In genomic region chr6:166724576-166724975, GRCh38 we compare ENCODE assay signal across 30 cellular contexts.
"Had no signal": no experiment of that assay in that cellular context is flagged by ENCODE, and none has a peak within 500 bp of the region (broad histone marks: within the 10 kb centered on the region; RNA-seq: fewer than 3 reads in every experiment).

No MANE protein-coding gene starts in this region.

- FAIRE-seq: astrocyte, kidney, pancreas had no signal

- H3K27me3 Mint-ChIP-seq: activated CD4-positive, alpha-beta memory T cell treated with anti-CD3 and anti-CD28 coated beads for 36 hours; activated CD4-positive, alpha-beta T cell treated with anti-CD3 and anti-CD28 coated beads, Interleukin-2, amount 10 ng/mL, durations not matched to agents 24 days and 14 days; activated T-helper 17 cell treated with anti-CD3 and anti-CD28 coated beads, Interleukin-2, amount 50 U/mL, for 72 hours had no signal

- H3K27ac Mint-ChIP-seq: activated CD4-positive, alpha-beta memory T cell treated with anti-CD3 and anti-CD28 coated beads for 36 hours; activated CD4-positive, alpha-beta T cell treated with anti-CD3 and anti-CD28 coated beads, Interleukin-2, amount 10 ng/mL, durations not matched to agents 24 days and 14 days; activated T-helper 17 cell treated with anti-CD3 and anti-CD28 coated beads, Interleukin-2, amount 50 U/mL, for 72 hours; naive thymus-derived CD4-positive, alpha-beta T cell; T-helper 17 cell; type B pancreatic cell had no signal

- H3K36me3 Mint-ChIP-seq: activated CD4-positive, alpha-beta memory T cell treated with anti-CD3 and anti-CD28 coated beads for 36 hours; naive thymus-derived CD4-positive, alpha-beta T cell; type B pancreatic cell had no signal

- ATAC-seq: activated T-cell treated with anti-CD3 and anti-CD28 coated beads, Interleukin-2, amount 50 U/mL, for 4 hours; activated T-helper 17 cell treated with anti-CD3 and anti-CD28 coated beads, Interleukin-2, amount 50 U/mL, for 72 hours; gastroesophageal sphincter; naive thymus-derived CD4-positive, alpha-beta T cell; pancreas; sciatic nerve; stimulated activated naive CD8-positive, alpha-beta T cell treated with anti-CD3 and anti-CD28 coated beads, Interleukin-15, Interleukin-2, amounts not matched to agents 100 U/mL and 50 U/mL, for 24 hours; T-helper 17 cell had no signal

- H3K27me3 ChIP-seq: esophagus muscularis mucosa, gastroesophageal sphincter, pancreas, uterus had no signal

- H3K27ac ChIP-seq: esophagus muscularis mucosa, gastroesophageal sphincter, pancreas, prostate gland, skin epidermis, thoracic aorta, uterus, WERI-Rb-1 had no signal

- H3K36me3 ChIP-seq: esophagus muscularis mucosa, gastroesophageal sphincter, pancreas, prostate gland, thoracic aorta, uterus, WERI-Rb-1 had no signal

- H3K4me3 Mint-ChIP-seq: activated CD4-positive, alpha-beta memory T cell treated with anti-CD3 and anti-CD28 coated beads for 36 hours; activated CD4-positive, alpha-beta T cell treated with anti-CD3 and anti-CD28 coated beads, Interleukin-2, amount 10 ng/mL, durations not matched to agents 24 days and 14 days; activated T-cell treated with anti-CD3 and anti-CD28 coated beads, Interleukin-2, amount 50 U/mL, for 4 hours; activated T-helper 17 cell treated with anti-CD3 and anti-CD28 coated beads, Interleukin-2, amount 50 U/mL, for 72 hours; naive thymus-derived CD4-positive, alpha-beta T cell; T-helper 17 cell; type B pancreatic cell had no signal

- H3K4me3 ChIP-seq: esophagus muscularis mucosa, gastroesophageal sphincter, pancreas, prostate gland, skin epidermis, thoracic aorta, uterus had no signal

- DNase-seq: activated CD4-positive, alpha-beta memory T cell treated with anti-CD3 and anti-CD28 coated beads for 36 hours; activated CD4-positive, alpha-beta T cell treated with anti-CD3 and anti-CD28 coated beads, Interleukin-2, amount 10 ng/mL, durations not matched to agents 24 days and 14 days; activated CD4-positive, CD25-positive, alpha-beta regulatory T cell treated with anti-CD3 and anti-CD28 coated beads, Interleukin-2, amount 50 U/mL, for 72 hours; activated gamma-delta T cell treated with Interleukin-2 at 50 U/mL for 16 hours; activated naive CD4-positive, alpha-beta T cell treated with anti-CD3 and anti-CD28 coated beads, Interleukin-2, amount 50 U/mL, for 16 hours; activated T-cell treated with anti-CD3 and anti-CD28 coated beads, Interleukin-2, amount 50 U/mL, for 4 hours; amniotic stem cell; central memory CD4-positive, alpha-beta T cell; hippocampal formation; kidney; midbrain; naive thymus-derived CD4-positive, alpha-beta T cell; pancreas; retina; stimulated activated CD4-positive, alpha-beta T cell treated with anti-CD3 and anti-CD28 coated beads, Interleukin-12 subunit alpha, Interleukin-12 subunit beta, amount 100 ng/mL, for 4 hours; stimulated activated CD4-positive, alpha-beta T cell treated with anti-CD3 and anti-CD28 coated beads, Interleukin-4, amount 100 ng/mL, for 1 hour; stimulated activated naive CD8-positive, alpha-beta T cell treated with anti-CD3 and anti-CD28 coated beads, Interleukin-15, Interleukin-2, amounts not matched to agents 100 U/mL and 50 U/mL, for 24 hours; T-helper 17 cell; T1000; uterus; WERI-Rb-1 had no signal

- H3K9me3 Mint-ChIP-seq: activated CD4-positive, alpha-beta memory T cell treated with anti-CD3 and anti-CD28 coated beads for 36 hours; activated CD4-positive, alpha-beta T cell treated with anti-CD3 and anti-CD28 coated beads, Interleukin-2, amount 10 ng/mL, durations not matched to agents 24 days and 14 days; activated T-cell treated with anti-CD3 and anti-CD28 coated beads, Interleukin-2, amount 50 U/mL, for 4 hours; activated T-helper 17 cell treated with anti-CD3 and anti-CD28 coated beads, Interleukin-2, amount 50 U/mL, for 72 hours; type B pancreatic cell had no signal

- H3K4me1 ChIP-seq: pancreas, prostate gland, uterus had no signal

- H3K4me1 Mint-ChIP-seq: activated CD4-positive, alpha-beta T cell treated with anti-CD3 and anti-CD28 coated beads, Interleukin-2, amount 10 ng/mL, durations not matched to agents 24 days and 14 days; activated T-helper 17 cell treated with anti-CD3 and anti-CD28 coated beads, Interleukin-2, amount 50 U/mL, for 72 hours had no signal

- H3K9me3 ChIP-seq: esophagus muscularis mucosa, gastroesophageal sphincter, pancreas, prostate gland, thoracic aorta, uterus had no signal
